16 cellular contexts compared by ENCODE assay signal in genomic region chr1:47828965-47829364, GRCh38.
DNase-seq lines count a peak whose midpoint lies in the region; ATAC-seq and TF ChIP-seq lines count a peak whose summit lies in the region.
"Had no signal": no experiment of that assay in that cellular context is flagged by ENCODE, and none has a peak within 500 bp of the region (broad histone marks: within the 10 kb centered on the region; RNA-seq: fewer than 3 reads in every experiment).

No MANE protein-coding gene starts in this region.

- no peak overlapping the region for H4K91ac ChIP-seq in trophoblast cell (ENCODE audit: low read depth, low read length)

- no peak overlapping the region for H3K4me3 Mint-ChIP-seq in nephron
- H3K4me3 Mint-ChIP-seq: CD14-positive monocyte; CD4-positive, alpha-beta memory T cell; H9 had no signal

- H3K9me3 Mint-ChIP-seq in nephron: peaks cover 3% of the 10 kb centered on the region
- H3K9me3 Mint-ChIP-seq: CD4-positive, alpha-beta memory T cell; H9 had no signal

- H3K4me3 ChIP-seq in trophoblast cell (ENCODE audit: low read depth, low read length) (peak overlapping the region; percentile 32), tibial artery (no peak overlapping the region), SJCRH30 (no peak overlapping the region)

- H3K4me2 ChIP-seq in trophoblast cell (ENCODE audit: low read length): no peak overlapping the region

- H2AFZ ChIP-seq in trophoblast cell (ENCODE audit: insufficient read depth, low read length, poor library complexity): no peak overlapping the region

- peak overlapping the region; percentile 44 to 83 (median 80) for H3K27ac Mint-ChIP-seq in nephron
- H3K27ac Mint-ChIP-seq: CD14-positive monocyte; CD4-positive, alpha-beta memory T cell; H9 had no signal

- H2BK5ac ChIP-seq in trophoblast cell (ENCODE audit: low read depth, low read length, poor library complexity): no peak overlapping the region

- H3K4me1 ChIP-seq in trophoblast cell (ENCODE audit: control insufficient read depth in 1 of 2, insufficient read depth in 2 of 2, low read length in 2 of 2) (no peaks in the 10 kb centered on the region), tibial artery (peaks cover 0 to 98% (median 90%) of the 10 kb centered on the region in 4 donors), SJCRH30 (peaks cover 28% of the 10 kb centered on the region)
- H3K4me1 ChIP-seq: BE2C had no signal

- H3K27ac ChIP-seq in cingulate gyrus (ENCODE audit: low read depth, low read length) (peak overlapping the region; percentile 19), trophoblast cell (ENCODE audit: low read depth, low read length) (no peak overlapping the region), tibial artery (peak overlapping the region; percentile 87 to 89), SJCRH30 (no peak overlapping the region)

- no peak overlapping the region for H3K23ac ChIP-seq in trophoblast cell (ENCODE audit: low read length)

- no peak overlapping the region for H4K8ac ChIP-seq in trophoblast cell (ENCODE audit: low read depth, low read length)

- H3K79me1 ChIP-seq in trophoblast cell (ENCODE audit: low read length): no peaks in the 10 kb centered on the region

- H3K27me3 ChIP-seq in trophoblast cell (ENCODE audit: insufficient read depth, low read length): no peaks in the 10 kb centered on the region
- no peaks in the 10 kb centered on the region for H3K27me3 ChIP-seq in tibial artery
- no peaks in the 10 kb centered on the region for H3K27me3 ChIP-seq in SJCRH30
- H3K27me3 ChIP-seq: BE2C had no signal

- H3K27me3 Mint-ChIP-seq in nephron (ENCODE audit: low read depth): peaks cover 25% of the 10 kb centered on the region

- ATAC-seq in HG03108 (IDR thresholded peaks at IDR 0.05; ENCODE audit: unreplicated experiment) (no peak), GM19397 (IDR thresholded peaks at IDR 0.05; ENCODE audit: unreplicated experiment) (no peak)

- no peak overlapping the region for H3K14ac ChIP-seq in trophoblast cell (ENCODE audit: low read length)

- TF ChIP-seq CTCF in nephron (IDR thresholded peaks at IDR 0.05; ENCODE audit: unreplicated experiment in 3 of 3) (no peak), tibial artery (IDR thresholded peaks at IDR 0.05) (no peak)

- H3K79me2 ChIP-seq in trophoblast cell (ENCODE audit: control insufficient read depth, insufficient read depth, low read length, poor library complexity): no peaks in the 10 kb centered on the region

- H4K12ac ChIP-seq in trophoblast cell (ENCODE audit: low read depth, low read length): no peak overlapping the region

- intact Hi-C loops in tibial artery (cut with DNase I; ENCODE audit: low total_unique reads): no loop called here

- H3K18ac ChIP-seq in trophoblast cell (ENCODE audit: low read length): no peak overlapping the region

- H3K36me3 ChIP-seq in trophoblast cell (ENCODE audit: control insufficient read depth in 1 of 2, insufficient read depth in 2 of 2, low read length in 2 of 2) (no peaks in the 10 kb centered on the region), tibial artery (no peaks in the 10 kb centered on the region), SJCRH30 (no peaks in the 10 kb centered on the region)
- H3K36me3 ChIP-seq: BE2C had no signal

- H2BK12ac ChIP-seq in trophoblast cell (ENCODE audit: low read length): no peak overlapping the region

- H3K4me1 Mint-ChIP-seq in nephron: peaks cover 67% of the 10 kb centered on the region
- H3K4me1 Mint-ChIP-seq: CD14-positive monocyte; CD4-positive, alpha-beta memory T cell had no signal

- no peak overlapping the region for H3K9ac ChIP-seq in trophoblast cell (ENCODE audit: low read length)

- H3K4ac ChIP-seq in trophoblast cell (ENCODE audit: low read depth, low read length): no peak overlapping the region

- peaks cover 3% of the 10 kb centered on the region for H3K36me3 Mint-ChIP-seq in nephron (ENCODE audit: low read depth)
- H3K36me3 Mint-ChIP-seq: CD14-positive monocyte; CD4-positive, alpha-beta memory T cell had no signal

- DNase-seq in trophoblast cell (no peak), tibial artery (no peak), NCI-H345 (lab: John Stamatoyannopoulos, UW) (no peak), SJCRH30 (no peak)
- DNase-seq: ACHN; BE2C; Calu3; CD4-positive, alpha-beta memory T cell; DMS79 treated with DMSO at 0.1 percent for 48 hours; GF-D8; H9 had no signal

- H3K9me3 ChIP-seq in trophoblast cell (ENCODE audit: insufficient read depth, low read depth, low read length) (peaks cover 3% of the 10 kb centered on the region), tibial artery (no peaks in the 10 kb centered on the region), SJCRH30 (replicated peaks) (no peaks in the 10 kb centered on the region; the same call in 1 of the 2 replicates)
- H3K9me3 ChIP-seq: BE2C had no signal

- H2BK120ac ChIP-seq in trophoblast cell (ENCODE audit: insufficient read depth, low read length, poor library complexity): no peak overlapping the region

- WGBS in trophoblast cell (ENCODE audit: extremely low coverage, insufficient coverage, insufficient read length): no CpG with 5 or more reads among the region's 3 CpGs

- H2AK5ac ChIP-seq in trophoblast cell (ENCODE audit: low read length): no peak overlapping the region

Comparison
In these comparisons a context has a peak if more than half of its experiments do, and no peak if none do; other contexts are left out.
1. H3K27ac ChIP-seq: peak in cingulate gyrus (single experiment) and tibial artery (2 of 2); none in trophoblast cell (single experiment) and SJCRH30 (single experiment).